In the genomic region with DNA sequence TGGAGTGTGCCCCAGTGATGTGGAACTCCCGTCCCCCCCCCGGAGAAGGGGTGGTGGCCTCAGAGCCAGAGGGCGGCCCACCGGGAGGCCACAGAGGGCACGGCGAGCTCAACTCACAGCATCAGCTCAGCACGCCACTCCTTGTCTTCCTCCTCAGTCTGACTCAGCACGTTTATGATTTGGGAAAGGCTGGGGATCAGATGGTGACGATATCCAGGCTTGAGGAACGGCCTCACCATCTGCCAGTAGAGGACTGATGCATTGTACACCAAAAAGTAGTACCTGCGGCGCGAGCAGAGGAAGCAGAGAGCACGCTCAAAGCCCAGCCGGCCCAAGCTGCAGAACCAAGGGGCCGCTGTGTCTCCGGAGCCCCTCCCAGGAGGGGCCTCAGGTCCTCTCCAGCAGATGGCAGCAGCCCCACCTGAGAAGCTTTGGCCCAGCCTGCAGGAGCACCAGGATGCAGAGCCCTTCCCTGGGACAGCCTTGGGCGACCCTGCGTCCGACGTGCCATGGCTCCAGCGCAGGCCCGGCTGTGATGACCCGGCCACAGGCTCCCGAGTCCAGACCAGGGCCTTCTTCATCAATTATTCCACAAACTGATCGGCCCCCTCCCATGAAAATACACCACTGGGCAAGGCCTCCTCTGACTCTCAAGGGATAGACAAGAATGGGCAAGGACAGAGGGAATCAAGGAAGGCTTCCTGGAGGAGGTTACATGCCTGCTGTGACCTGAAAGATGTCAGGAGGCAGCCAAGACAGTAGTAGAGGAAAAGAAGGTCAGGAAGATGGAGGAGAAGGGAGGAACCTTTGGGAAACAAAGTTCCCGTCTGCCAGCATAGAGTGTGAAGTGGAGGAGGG, we compare ENCODE assay signal across 9 cellular contexts. TPM values are rescaled to one million over a fixed set of nuclear protein-coding genes. Genes with fewer than 3 reads are reported as not detected.
A peak's percentile ranks its signal among the peaks of the same experiment; 100 is the strongest.
DNase-seq lines count a peak whose midpoint lies in the region; ATAC-seq, FAIRE-seq and TF ChIP-seq lines count a peak whose summit lies in the region.
"Had no signal": no experiment of that assay in that cellular context is flagged by ENCODE, and none has a peak within 500 bp of the region (broad histone marks: within the 10 kb centered on the region; RNA-seq: fewer than 3 reads in every experiment).

No MANE protein-coding gene starts in this region.

- no peak overlapping the region for H3K4me2 ChIP-seq in GM23248 (ENCODE audit: unreplicated experiment)

- H3K36me3 ChIP-seq in GM23248 (ENCODE audit: low read depth) (no peaks in the 10 kb centered on the region), right lobe of liver (no peaks in the 10 kb centered on the region)

- no peaks in the 10 kb centered on the region for H3K9me3 ChIP-seq in GM23248 (ENCODE audit: low read depth)
- H3K9me3 ChIP-seq in right lobe of liver: no peaks in the 10 kb centered on the region

- H2AFZ ChIP-seq in GM23248: no peak overlapping the region

- no peaks in the 10 kb centered on the region for H4K20me1 ChIP-seq in GM23248 (ENCODE audit: insufficient read depth)

- no peaks in the 10 kb centered on the region for H3F3A ChIP-seq in GM23248 (ENCODE audit: insufficient read depth)

- TF ChIP-seq CTCF in right lobe of liver (IDR thresholded peaks at IDR 0.05): peak in 3 of 4 donors; percentile 18 to 29 (median 26)

- no peak overlapping the region for H3K27ac Mint-ChIP-seq in activated naive CD4-positive, alpha-beta T cell treated with anti-CD3 and anti-CD28 coated beads, Interleukin-2, amount 50 U/mL, for 72 hours
- H3K27ac Mint-ChIP-seq: activated T-helper 1 cell treated with anti-CD3 and anti-CD28 coated beads, Interleukin-12 subunit alpha, Interleukin-12 subunit beta, Interleukin-2, Interleukin-4 antibody, amounts not matched to agents 30 ng/mL and 10 ng/mL and 1 ng/mL, durations not matched to agents 14 hours and 24 hours and 36 hours had no signal

- peaks cover 14% of the 10 kb centered on the region for H3K27me3 ChIP-seq in GM23248 (replicated peaks; ENCODE audit: insufficient read depth)
- peaks cover 0 to 6% of the 10 kb centered on the region in 2 donors for H3K27me3 ChIP-seq in right lobe of liver

- H3K4me3 ChIP-seq in GM23248: no peak overlapping the region
- H3K4me3 ChIP-seq in right lobe of liver: no peak overlapping the region

- H3K27ac ChIP-seq in GM23248: no peak overlapping the region
- no peak overlapping the region for H3K27ac ChIP-seq in right lobe of liver

- 51 to 54% methylated on average over 26 to 27 of the region's 27 CpGs for WGBS in GM23248 (ENCODE audit: low coverage in 1 of 2, low lambda C conversion rate in 2 of 2, missing lambda C conversion rate in 2 of 2), 2 experiments
- WGBS in right lobe of liver (ENCODE audit: insufficient coverage, low coverage, low lambda C conversion rate, missing lambda C conversion rate): 59% methylated on average over 14 of the region's 27 CpGs

- DNase-seq in Caki2 (ENCODE audit: low read depth) (peak; percentile 7), GM23248 (peak; percentile 33), right lobe of liver (peak in 2 of 3 donors; percentile 28 to 39), NCI-H510A (lab: John Stamatoyannopoulos, UW) (no peak), H54 (ENCODE audit: insufficient read length, low spot score) (no peak)
- peak in 1 of 2 donors; percentile 47 for DNase-seq in activated naive CD4-positive, alpha-beta T cell treated with anti-CD3 and anti-CD28 coated beads, Interleukin-2, amount 50 U/mL, for 72 hours (ENCODE audit: low spot score in 2 of 2)
- DNase-seq: NCI-H1105 had no signal

- TF ChIP-seq POLR2A in right lobe of liver (IDR thresholded peaks at IDR 0.05): no peak
- TF ChIP-seq POLR2A in H54 (IDR thresholded peaks at IDR 0.05; ENCODE audit: low read depth, low read length): no peak

- in situ Hi-C loops in Caki2 (cut with HindIII; ENCODE audit: low pct_unique_long_range_greater_than_20kb, low sequenced_read_pairs): no loop called here
- in situ Hi-C loops in GM23248 (cut with MboI): no loop called here

- H3K36me3 Mint-ChIP-seq in activated naive CD4-positive, alpha-beta T cell treated with anti-CD3 and anti-CD28 coated beads, Interleukin-2, amount 50 U/mL, for 72 hours: no peaks in the 10 kb centered on the region

- ATAC-seq in activated naive CD4-positive, alpha-beta T cell treated with anti-CD3 and anti-CD28 coated beads, Interleukin-2, amount 50 U/mL, for 72 hours: peak; percentile 36 to 63
- ATAC-seq in right lobe of liver: peak in 3 of 4 donors; percentile 42 to 50 (median 48)
- no peak for ATAC-seq in GM18867 (IDR thresholded peaks at IDR 0.05; ENCODE audit: unreplicated experiment)

- FAIRE-seq in H54 (lab: Jason Lieb, UNC): no peak

- H3K9me2 ChIP-seq in GM23248 (ENCODE audit: insufficient read depth): no peaks in the 10 kb centered on the region

- H3K9ac ChIP-seq in GM23248: no peak overlapping the region

- H3K4me1 ChIP-seq in GM23248 (ENCODE audit: insufficient read depth) (no peaks in the 10 kb centered on the region), right lobe of liver (peaks cover 0 to 6% (median 0%) of the 10 kb centered on the region in 4 donors)

- intact Hi-C loops in right lobe of liver (cut with DNase I): no loop called here

- no peaks in the 10 kb centered on the region for H3K79me2 ChIP-seq in GM23248 (ENCODE audit: insufficient read depth)

- no peaks in the 10 kb centered on the region for H3K9me3 Mint-ChIP-seq in activated naive CD4-positive, alpha-beta T cell treated with anti-CD3 and anti-CD28 coated beads, Interleukin-2, amount 50 U/mL, for 72 hours
- H3K9me3 Mint-ChIP-seq: activated T-helper 1 cell treated with anti-CD3 and anti-CD28 coated beads, Interleukin-12 subunit alpha, Interleukin-12 subunit beta, Interleukin-2, Interleukin-4 antibody, amounts not matched to agents 30 ng/mL and 10 ng/mL and 1 ng/mL, durations not matched to agents 14 hours and 24 hours and 36 hours had no signal

RNA-seq across cellular contexts. Expression of gene CFAP46, which starts 3.7 kb away (rescaled TPM):
- total RNA-seq in Caki2 (2014; rRNA removed; shearing (Covaris generic); ENCODE audit: low replicate concordance): not detected in 2 replicates
- 0.22 TPM in 1 of 2 replicates, not detected in the other for total RNA-seq in GM23248 (2014; rRNA removed; shearing (Covaris generic))
- 0.20 and 0.33 TPM in 2 replicates for polyA plus RNA-seq in GM23248 (2016; fragmentation: Nextera tagmentation; extraction: Ambion mirVana)
- under 1 TPM in 1 of 2 donors, not detected in 1; 0.45 TPM for total RNA-seq in activated naive CD4-positive, alpha-beta T cell treated with anti-CD3 and anti-CD28 coated beads, Interleukin-2, amount 50 U/mL, for 72 hours
- total RNA-seq in right lobe of liver: under 1 TPM; 0.16 to 0.67 (median 0.32) TPM
- total RNA-seq: activated T-helper 1 cell treated with anti-CD3 and anti-CD28 coated beads, Interleukin-12 subunit alpha, Interleukin-12 subunit beta, Interleukin-2, Interleukin-4 antibody, amounts not matched to agents 30 ng/mL and 10 ng/mL and 1 ng/mL, durations not matched to agents 14 hours and 24 hours and 36 hours had no signal

Comparison
In these comparisons a context has a peak if more than half of its experiments do, and no peak if none do; other contexts are left out.
1. DNase-seq: peak in Caki2 (single experiment), GM23248 (single experiment) and right lobe of liver (2 of 3); none in NCI-H510A (single experiment) and H54 (single experiment).